ENCODE assay signal across 15 cellular contexts in genomic region chr13:72246396-72246795, GRCh38.
"Had no signal": no experiment of that assay in that cellular context is flagged by ENCODE, and none has a peak within 500 bp of the region (broad histone marks: within the 10 kb centered on the region; RNA-seq: fewer than 3 reads in every experiment).

No MANE protein-coding gene starts in this region.

- H2AFZ ChIP-seq: neural progenitor cell had no signal

- H3K4me3 ChIP-seq: ascending aorta, cardiac muscle cell, lung, neural progenitor cell, psoas muscle, right lobe of liver, suprapubic skin had no signal

- H3K4me1 ChIP-seq: ascending aorta, neural progenitor cell, psoas muscle, right lobe of liver, suprapubic skin had no signal

- ATAC-seq: activated CD8-positive, alpha-beta memory T cell treated with anti-CD3 and anti-CD28 coated beads, Interleukin-2, amount 10 ng/mL, durations not matched to agents 7 days and 5 days; left colon; psoas muscle; right lobe of liver had no signal

- H3K27ac ChIP-seq: ascending aorta, cardiac muscle cell, neural progenitor cell, psoas muscle, right lobe of liver, suprapubic skin had no signal

- H3K27me3 ChIP-seq: ascending aorta, cardiac muscle cell, neural progenitor cell, right lobe of liver, suprapubic skin had no signal

- DNase-seq: activated CD4-positive, CD25-positive, alpha-beta regulatory T cell treated with anti-CD3 and anti-CD28 coated beads, Interleukin-2, amount 50 U/mL, for 72 hours; activated CD8-positive, alpha-beta memory T cell treated with anti-CD3 and anti-CD28 coated beads, Interleukin-2, amount 10 ng/mL, durations not matched to agents 7 days and 5 days; activated naive CD4-positive, alpha-beta T cell treated with anti-CD3 and anti-CD28 coated beads, Interleukin-2, amount 10 ng/mL, durations not matched to agents 7 days and 5 days; activated T-cell treated with anti-CD3 and anti-CD28 coated beads, Interleukin-2, amount 50 U/mL, for 1 hour; erythroblast; left colon; psoas muscle; right lobe of liver; T-helper 1 cell; T1000 had no signal

- H3K36me3 ChIP-seq: ascending aorta, cardiac muscle cell, neural progenitor cell, right lobe of liver, suprapubic skin had no signal

- H3K9ac ChIP-seq: neural progenitor cell had no signal

- H3K9me3 ChIP-seq: ascending aorta, psoas muscle, right lobe of liver, suprapubic skin had no signal

- H3K4me2 ChIP-seq: neural progenitor cell had no signal
